In genomic region chr11:11895672-11896071, GRCh38 we compare ENCODE assay signal across 14 cellular contexts. TPM values are rescaled to one million over a fixed set of nuclear protein-coding genes. Genes with fewer than 3 reads are reported as not detected.
DNase-seq lines count a peak whose midpoint lies in the region; ATAC-seq and TF ChIP-seq lines count a peak whose summit lies in the region.
"Had no signal": no experiment of that assay in that cellular context is flagged by ENCODE, and none has a peak within 500 bp of the region (broad histone marks: within the 10 kb centered on the region; RNA-seq: fewer than 3 reads in every experiment).

No MANE protein-coding gene starts in this region.

- peaks cover 3% of the 10 kb centered on the region for H3K79me2 ChIP-seq in osteoblast (ENCODE audit: insufficient read depth, low read length)

- H3K4me3 ChIP-seq in brain microvascular endothelial cell (ENCODE audit: low read depth, low read length) = no peak overlapping the region
- no peak overlapping the region for H3K4me3 ChIP-seq in osteoblast (ENCODE audit: insufficient read depth, low read length)
- H3K4me3 ChIP-seq: mucosa of descending colon had no signal

- ATAC-seq in HG03457 (IDR thresholded peaks at IDR 0.05; ENCODE audit: unreplicated experiment) = no peak
- ATAC-seq: effector memory CD8-positive, alpha-beta T cell; mucosa of descending colon had no signal

- H3K9me3 ChIP-seq in osteoblast (ENCODE audit: low read depth, low read length) = no peaks in the 10 kb centered on the region
- H3K9me3 ChIP-seq: mucosa of descending colon had no signal

- H3K36me3 ChIP-seq in brain microvascular endothelial cell (replicated peaks) (peaks cover 2% of the 10 kb centered on the region), osteoblast (ENCODE audit: insufficient read depth, low read length) (peaks cover 21% of the 10 kb centered on the region)

- H2AFZ ChIP-seq in osteoblast (ENCODE audit: low read length) = no peak overlapping the region

- H3K4me2 ChIP-seq in osteoblast (ENCODE audit: insufficient read depth, low read length) = no peak overlapping the region

- H3K27me3 ChIP-seq in brain microvascular endothelial cell (replicated peaks) (no peaks in the 10 kb centered on the region), osteoblast (ENCODE audit: insufficient read depth, low read length) (no peaks in the 10 kb centered on the region)

- peaks cover 3% of the 10 kb centered on the region for H4K20me1 ChIP-seq in osteoblast (ENCODE audit: insufficient read depth, low read length)

- in situ Hi-C loops in brain microvascular endothelial cell (cut with HindIII; ENCODE audit: low pct_ligation_motif_present, low sequenced_read_pairs) = no loop called here

- H3K4me1 ChIP-seq in osteoblast (ENCODE audit: insufficient read depth, low read length) = no peaks in the 10 kb centered on the region

- peak; percentile 14 for TF ChIP-seq CTCF in brain microvascular endothelial cell (IDR thresholded peaks at IDR 0.05; ENCODE audit: low read depth, low read length, missing control alignments)
- peak; percentile 42 for TF ChIP-seq CTCF in osteoblast (IDR thresholded peaks at IDR 0.05; ENCODE audit: extremely low read depth, low read depth, low read length)

- DNase-seq in EH (ENCODE audit: low read depth) (peak; percentile 25), NAMALWA (ENCODE audit: low spot score) (peak; percentile 18), brain microvascular endothelial cell (no peak), osteoblast (ENCODE audit: insufficient read length, low spot score, missing footprints) (peak; percentile 5), NCI-H446 (lab: John Stamatoyannopoulos, UW) (no peak), ecto neural progenitor cell (ENCODE audit: low spot score) (no peak)
- no peak for DNase-seq in activated effector memory CD4-positive, alpha-beta T cell treated with anti-CD3 and anti-CD28 coated beads, Interleukin-2, amount 50 U/mL, for 16 hours
- DNase-seq: activated naive CD8-positive, alpha-beta T cell treated with anti-CD3 and anti-CD28 coated beads, Interleukin-2, amount 10 ng/mL, durations not matched to agents 7 days and 5 days; DMS 273 treated with DMSO at 0.1 percent for 48 hours; effector memory CD8-positive, alpha-beta T cell; GOT3; mucosa of descending colon; NCI-H2029 had no signal

- H3K27ac ChIP-seq in brain microvascular endothelial cell (no peak overlapping the region), osteoblast (ENCODE audit: low read depth, low read length) (peak overlapping the region; percentile 34)

RNA-seq across cellular contexts. Expression of gene USP47, which starts 53.9 kb away (rescaled TPM):
- 64.8 and 72.7 TPM in 2 replicates for total RNA-seq in osteoblast

Comparison
In these comparisons a context has a peak if more than half of its experiments do, and no peak if none do; other contexts are left out.
1. DNase-seq: peak in EH (single experiment), NAMALWA (single experiment) and osteoblast (single experiment); none in brain microvascular endothelial cell (single experiment), NCI-H446 (0 of 2), ecto neural progenitor cell (single experiment) and activated effector memory CD4-positive, alpha-beta T cell treated with anti-CD3 and anti-CD28 coated beads, Interleukin-2, amount 50 U/mL, for 16 hours (single experiment).